ENCODE assay signal across 8 cellular contexts in the genomic region with DNA sequence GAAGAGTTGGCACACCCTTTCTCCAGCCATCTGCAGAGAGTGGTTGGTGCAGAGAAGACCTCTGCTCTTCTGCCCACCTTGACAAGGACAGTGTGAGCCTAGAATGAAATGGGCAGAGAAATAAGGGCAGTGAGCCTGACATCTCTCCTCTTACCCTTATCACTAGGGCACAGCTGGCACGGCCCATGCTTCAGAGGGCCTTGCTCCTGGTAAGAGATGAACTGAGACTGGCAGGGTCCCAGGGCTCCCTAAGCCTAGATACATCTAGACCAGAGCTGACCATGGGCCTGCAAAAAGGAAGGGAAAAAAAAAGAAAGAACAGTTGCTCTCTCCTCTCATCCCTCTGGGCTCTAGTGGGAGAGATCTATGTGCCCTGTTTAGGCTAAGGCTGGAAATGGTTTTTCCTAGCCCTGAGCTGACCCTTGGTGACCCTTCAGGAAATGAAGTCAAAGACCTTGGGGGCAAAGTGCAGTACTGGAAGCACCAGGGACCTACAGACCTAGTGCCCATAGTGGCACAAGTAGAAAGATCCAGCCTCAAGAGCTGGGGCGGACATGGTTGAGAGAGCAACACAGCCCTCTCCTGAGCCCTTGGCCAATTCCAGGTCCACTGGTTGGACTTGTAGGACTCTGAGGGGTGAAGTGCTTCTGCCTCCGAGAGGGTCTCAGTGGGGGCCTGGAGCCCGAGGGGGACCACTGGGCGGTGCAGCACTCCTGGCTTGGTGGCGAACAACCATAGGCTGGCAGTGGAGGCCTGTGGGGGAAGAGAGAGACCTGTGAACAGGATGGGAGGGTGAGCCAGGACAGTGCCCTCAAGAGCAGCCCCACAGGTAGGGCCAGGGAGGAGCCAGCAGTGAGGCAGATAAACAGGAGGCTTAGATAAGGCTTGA. TPM values are rescaled to one million over a fixed set of nuclear protein-coding genes. Genes with fewer than 3 reads are reported as not detected.
DNase-seq lines count a peak whose midpoint lies in the region; ATAC-seq and TF ChIP-seq lines count a peak whose summit lies in the region.
"Had no signal": no experiment of that assay in that cellular context is flagged by ENCODE, and none has a peak within 500 bp of the region (broad histone marks: within the 10 kb centered on the region; RNA-seq: fewer than 3 reads in every experiment).

No MANE protein-coding gene starts in this region.

- WGBS in SK-N-SH (ENCODE audit: low lambda C conversion rate), result 94% methylated on average over 6 of the region's 6 CpGs

- peaks cover 37% of the 10 kb centered on the region for H3K4me1 Mint-ChIP-seq in CD8-positive, alpha-beta T cell (ENCODE audit: low read depth)
- H3K4me1 Mint-ChIP-seq in natural killer cell, result peaks cover 28 to 50% of the 10 kb centered on the region in 2 donors

- no peak for TF ChIP-seq RAD21 in SK-N-SH (IDR thresholded peaks at IDR 0.05; ENCODE audit: low read length)

- H3K4me3 Mint-ChIP-seq in CD8-positive, alpha-beta T cell, result no peak overlapping the region
- H3K4me3 Mint-ChIP-seq in natural killer cell, result no peak overlapping the region
- H3K4me3 Mint-ChIP-seq: mesothelial cell of epicardium had no signal

- H3K36me3 Mint-ChIP-seq in CD8-positive, alpha-beta T cell, result peaks cover 58% of the 10 kb centered on the region
- H3K36me3 Mint-ChIP-seq in natural killer cell, result no peaks in the 10 kb centered on the region

- no peak overlapping the region for H3K4me2 ChIP-seq in SK-N-SH

- CTCF ChIA-PET in CD8-positive, alpha-beta T cell (lab: Charles Lee), result interaction anchor here (0.6 to 19.5 kb wide), 25 partner anchors 9 to 1844 kb away, joined by 3 to 493 read pairs (median 5); partner anchors contain the start of genes FMNL3 and PRPF40B
- CTCF ChIA-PET in SK-N-SH (lab: Yijun Ruan, JAX), result interaction anchor here (0.6 to 30.5 kb wide), 24 partner anchors 10 to 117 kb away, joined by 3 to 590 read pairs (median 4); partner anchors contain the start of genes FMNL3 and TMBIM6

- TF ChIP-seq CTCF in CD8-positive, alpha-beta T cell (IDR thresholded peaks at IDR 0.05), result no peak
- TF ChIP-seq CTCF in natural killer cell (IDR thresholded peaks at IDR 0.05) (no peak), SK-N-SH (IDR thresholded peaks at IDR 0.05) (no peak)

- H3K9me3 Mint-ChIP-seq in CD8-positive, alpha-beta T cell, result no peaks in the 10 kb centered on the region
- H3K9me3 Mint-ChIP-seq in natural killer cell, result no peaks in the 10 kb centered on the region
- H3K9me3 Mint-ChIP-seq: mesothelial cell of epicardium had no signal

- peaks cover 12% of the 10 kb centered on the region for H3K4me1 ChIP-seq in CD8-positive, alpha-beta T cell (ENCODE audit: insufficient read depth, low read length)
- H3K4me1 ChIP-seq in SK-N-SH (ENCODE audit: control insufficient read depth in 1 of 2, insufficient read depth in 2 of 2, low read depth in 1 of 2, low read length in 1 of 2), result peaks cover 0 to 5% of the 10 kb centered on the region in 2 experiments; a peak in 1 of 4 replicates

- no peaks in the 10 kb centered on the region for H3K79me2 ChIP-seq in SK-N-SH (ENCODE audit: insufficient read depth)

- H3K27ac ChIP-seq in CD8-positive, alpha-beta T cell (ENCODE audit: low read depth, low read length), result no peak overlapping the region
- peak overlapping the region; percentile 53 for H3K27ac ChIP-seq in KOPT-K1 (ENCODE audit: low read depth, low read length, poor library complexity, severe bottlenecking)
- peak overlapping the region; percentile 60 for H3K27ac ChIP-seq in cingulate gyrus (ENCODE audit: low read depth, low read length)
- H3K27ac ChIP-seq in SK-N-SH (ENCODE audit: low read depth in 2 of 2, low read length in 1 of 2), result peak overlapping the region in 1 of 2 experiments; percentile 36; a peak in 1 of 4 replicates

- peaks cover 3% of the 10 kb centered on the region for H3K36me3 ChIP-seq in CD8-positive, alpha-beta T cell (ENCODE audit: insufficient read depth, low read length)
- H3K36me3 ChIP-seq in KOPT-K1 (ENCODE audit: insufficient read depth, low read length) (peaks cover 73% of the 10 kb centered on the region), SK-N-SH (replicated peaks in 1 of 2; ENCODE audit: control insufficient read depth in 1 of 2, insufficient read depth in 2 of 2, low read length in 1 of 2) (peaks cover 27 to 78% of the 10 kb centered on the region in 2 experiments)

- no peak for DNase-seq in CD8-positive, alpha-beta T cell
- DNase-seq in natural killer cell (no peak), putamen (ENCODE audit: low spot score) (no peak), SK-N-SH (no peak), NCI-H1092 treated with DMSO at 0.1 percent for 48 hours (lab: John Stamatoyannopoulos, UW) (no peak)

- H3K27me3 ChIP-seq in CD8-positive, alpha-beta T cell (ENCODE audit: insufficient read depth, low read length), result no peaks in the 10 kb centered on the region
- no peaks in the 10 kb centered on the region for H3K27me3 ChIP-seq in SK-N-SH (ENCODE audit: insufficient read depth)

- H3K27ac Mint-ChIP-seq in CD8-positive, alpha-beta T cell, result peak overlapping the region; percentile 78
- peak overlapping the region; percentile 67 to 89 for H3K27ac Mint-ChIP-seq in natural killer cell

- ATAC-seq in CD8-positive, alpha-beta T cell, result no peak
- ATAC-seq in natural killer cell, result no peak

- H3K9ac ChIP-seq in SK-N-SH, result no peak overlapping the region

- no peak for TF ChIP-seq EP300 in SK-N-SH (IDR thresholded peaks at IDR 0.05; ENCODE audit: borderline replicate concordance in 1 of 2, low read depth in 1 of 2, low read length in 1 of 2)

- no peaks in the 10 kb centered on the region for H3K9me2 ChIP-seq in SK-N-SH

- H3F3A ChIP-seq in SK-N-SH (replicated peaks; ENCODE audit: insufficient read depth), result peaks cover 7% of the 10 kb centered on the region

- no peak overlapping the region for H3K4me3 ChIP-seq in CD8-positive, alpha-beta T cell (ENCODE audit: low read depth, low read length)
- H3K4me3 ChIP-seq in SK-N-SH (ENCODE audit: low read depth in 2 of 2, low read length in 1 of 2), result no peak overlapping the region

- no peaks in the 10 kb centered on the region for H3K27me3 Mint-ChIP-seq in CD8-positive, alpha-beta T cell (ENCODE audit: low read depth)
- H3K27me3 Mint-ChIP-seq in natural killer cell (ENCODE audit: low read depth in 2 of 2), result no peaks in the 10 kb centered on the region

- H4K20me1 ChIP-seq in SK-N-SH (ENCODE audit: insufficient read depth), result no peaks in the 10 kb centered on the region

- H3K9me3 ChIP-seq in CD8-positive, alpha-beta T cell (ENCODE audit: low read length), result no peaks in the 10 kb centered on the region
- H3K9me3 ChIP-seq in KOPT-K1 (ENCODE audit: insufficient read depth, low read length, poor library complexity, severe bottlenecking) (no peaks in the 10 kb centered on the region), SK-N-SH (no peaks in the 10 kb centered on the region)

- intact Hi-C loops in CD8-positive, alpha-beta T cell (cut with DNase I, micrococcal nuclease), result loop anchor here (1.0 to 2.0 kb wide), 4 partner anchors 16 to 133 kb away; no protein-coding TSS in a partner anchor
- intact Hi-C loops in natural killer cell (cut with micrococcal nuclease), result loop anchor here (2.0 kb wide), 1 partner anchor 25 kb away; no protein-coding TSS in a partner anchor

- POLR2A ChIA-PET in CD8-positive, alpha-beta T cell (lab: Charles Lee), result interaction anchor here (0.6 to 2.4 kb wide), 8 partner anchors 10 to 580 kb away, joined by 3 to 15 read pairs (median 5); partner anchors contain the start of gene FMNL3
- POLR2A ChIA-PET in SK-N-SH (lab: Yijun Ruan, JAX), result interaction anchor here (0.7 to 2.0 kb wide), 3 partner anchors 61 to 149 kb away, joined by 3 to 6 read pairs (median 5); partner anchors contain the start of gene TMBIM6

- H2AFZ ChIP-seq in SK-N-SH (ENCODE audit: low read depth), result no peak overlapping the region

TF ChIP-seq in SK-N-SH, 30 proteins besides CTCF, POLR2A, EP300 and RAD21 (continues in another document):
- no peak for TF ChIP-seq FOXM1 (IDR thresholded peaks at IDR 0.05; ENCODE audit: low read depth)
- TF ChIP-seq RFX5 (IDR thresholded peaks at IDR 0.05; ENCODE audit: low read length), result no peak
- TF ChIP-seq SMC3 (IDR thresholded peaks at IDR 0.05; ENCODE audit: low read depth, low read length), result no peak
- no peak for TF ChIP-seq SIN3A (IDR thresholded peaks at IDR 0.05; ENCODE audit: borderline replicate concordance, low read depth, low read length)
- TF ChIP-seq, protein P1, sequence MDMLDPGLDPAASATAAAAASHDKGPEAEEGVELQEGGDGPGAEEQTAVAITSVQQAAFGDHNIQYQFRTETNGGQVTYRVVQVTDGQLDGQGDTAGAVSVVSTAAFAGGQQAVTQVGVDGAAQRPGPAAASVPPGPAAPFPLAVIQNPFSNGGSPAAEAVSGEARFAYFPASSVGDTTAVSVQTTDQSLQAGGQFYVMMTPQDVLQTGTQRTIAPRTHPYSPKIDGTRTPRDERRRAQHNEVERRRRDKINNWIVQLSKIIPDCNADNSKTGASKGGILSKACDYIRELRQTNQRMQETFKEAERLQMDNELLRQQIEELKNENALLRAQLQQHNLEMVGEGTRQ (IDR thresholded peaks at IDR 0.05; ENCODE audit: borderline replicate concordance, low read depth, low read length), result no peak
- no peak for TF ChIP-seq RXRA (IDR thresholded peaks at IDR 0.05; ENCODE audit: borderline replicate concordance, low read depth)
- no peak for TF ChIP-seq JUND (IDR thresholded peaks at IDR 0.05)

RNA-seq across cellular contexts. Expression of gene PRPF40B, which starts 22.0 kb away (rescaled TPM):
- total RNA-seq in CD8-positive, alpha-beta T cell, result 1 to 10 TPM; 3.4 to 4.2 TPM
- 1 to 10 TPM; 5.6 to 6.8 (median 5.9) TPM for total RNA-seq in natural killer cell
- 24.3 and 27.0 TPM in 2 replicates for polyA plus RNA-seq in SK-N-SH (2012; rRNA removed)
- polyA plus RNA-seq in SK-N-SH (2012; cell fraction: cytosol; rRNA removed), result 11.2 and 14.6 TPM in 2 replicates
- 125 TPM in 2 replicates for polyA plus RNA-seq in SK-N-SH (2012; cell fraction: nucleus; rRNA removed)

RNA-seq across cellular contexts. Expression of gene FAM186B, which starts 40.0 kb away (rescaled TPM):
- 1 to 10 TPM in 1 of 2 experiments, under 1 TPM in 1; 0.50 to 1.0 TPM for total RNA-seq in CD8-positive, alpha-beta T cell
- under 1 TPM; 0.56 to 0.85 (median 0.77) TPM for total RNA-seq in natural killer cell
- 0.16 and 0.24 TPM in 2 replicates for polyA plus RNA-seq in SK-N-SH (2012; rRNA removed)
- polyA plus RNA-seq in SK-N-SH (2012; cell fraction: cytosol; rRNA removed), result 0.09 and 0.18 TPM in 2 replicates
- 0.80 and 0.93 TPM in 2 replicates for polyA plus RNA-seq in SK-N-SH (2012; cell fraction: nucleus; rRNA removed)
